10 cellular contexts compared by ENCODE assay signal in the genomic region with DNA sequence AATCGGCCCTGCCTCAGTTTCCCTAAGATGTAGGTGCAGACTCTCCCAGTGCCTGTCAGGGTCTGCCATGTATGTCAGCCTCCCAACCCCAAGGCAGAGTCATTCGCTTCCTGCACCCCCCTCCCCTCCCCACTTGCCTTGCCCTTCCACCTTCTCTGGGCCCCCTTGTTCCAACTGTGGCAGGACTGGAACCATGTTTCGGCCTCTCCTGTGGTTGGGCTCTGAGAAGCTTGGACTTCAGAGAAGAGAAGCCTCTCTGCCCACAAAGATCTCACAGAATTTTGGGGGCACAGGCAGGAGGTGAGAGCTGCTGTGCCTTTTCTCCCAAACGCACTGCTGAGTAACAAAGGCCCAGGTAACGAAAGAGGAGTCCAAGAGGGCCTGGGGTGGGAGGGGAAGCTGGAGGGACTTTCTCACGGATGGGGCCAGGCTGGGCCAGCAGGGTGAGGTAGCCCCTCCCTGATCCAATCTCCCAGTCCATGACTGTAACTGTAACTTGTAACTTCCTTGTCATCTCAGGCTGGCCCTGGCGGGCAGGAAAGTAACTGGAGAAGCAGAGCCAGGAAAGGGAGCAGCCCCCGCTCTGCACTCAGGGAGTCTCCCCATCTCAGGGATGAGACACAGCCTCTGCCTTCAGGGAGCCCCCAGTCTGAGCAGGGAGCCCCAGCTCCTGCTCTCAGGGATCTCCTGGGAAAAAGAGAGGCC. TPM values are rescaled to one million over a fixed set of nuclear protein-coding genes. Genes with fewer than 3 reads are reported as not detected.
DNase-seq lines count a peak whose midpoint lies in the region; ATAC-seq and TF ChIP-seq lines count a peak whose summit lies in the region.
"Had no signal": no experiment of that assay in that cellular context is flagged by ENCODE, and none has a peak within 500 bp of the region (broad histone marks: within the 10 kb centered on the region; RNA-seq: fewer than 3 reads in every experiment).

No MANE protein-coding gene starts in this region.

- H3K27ac ChIP-seq in Panc1 (ENCODE audit: low read length), result peak overlapping the region; percentile 95

- intact Hi-C loops in Panc1 (cut with micrococcal nuclease; ENCODE audit: unreplicated experiment), result loop anchor here (10.0 kb wide), 1 partner anchor 171 kb away; a partner anchor contains a TSS

- CTCF ChIA-PET in Panc1 (lab: Charles Lee), result interaction anchor here (0.7 to 1.6 kb wide), 3 partner anchors 9 to 74 kb away, joined by 5 to 14 read pairs (median 12); no protein-coding TSS in a partner anchor

- no TSS peak for BruUV-seq in Panc1 (replicated peaks; lab: Mats Ljungman, UMichigan)

- POLR2A ChIA-PET in Panc1 (lab: Charles Lee), result interaction anchor here (0.6 kb wide), 1 partner anchor 15 kb away, joined by 4 read pairs; no protein-coding TSS in a partner anchor

- H3K36me3 ChIP-seq in Panc1 (ENCODE audit: control insufficient read depth, insufficient read depth, low read length), result no peaks in the 10 kb centered on the region
- H3K36me3 ChIP-seq in iPS-15b (ENCODE audit: control insufficient read depth, insufficient read depth, low read length), result peaks cover 7% of the 10 kb centered on the region

- H3K9ac ChIP-seq in iPS-15b (ENCODE audit: low read depth, low read length), result no peak overlapping the region

- peak; percentile 22 for DNase-seq in CD1c-positive myeloid dendritic cell (ENCODE audit: extremely low spot score)
- no peak for DNase-seq in Panc1 (ENCODE audit: low read depth, low spot score)
- DNase-seq in NCI-H226, result no peak
- DNase-seq in NCI-H1436 (lab: John Stamatoyannopoulos, UW), result no peak
- DNase-seq: activated gamma-delta T cell; NCI-H2029 treated with DMSO at 0.1 percent for 48 hours; stimulated activated CD4-positive, alpha-beta T cell treated with anti-CD3 and anti-CD28 coated beads, Interleukin-12 subunit alpha, Interleukin-12 subunit beta, amount 100 ng/mL, for 4 hours had no signal

- peak overlapping the region in 1 of 2 experiments; percentile 18; a peak in 1 of 4 replicates for H3K4me3 ChIP-seq in Panc1 (ENCODE audit: low read depth in 2 of 2, low read length in 2 of 2)
- peak overlapping the region; percentile 49 for H3K4me3 ChIP-seq in iPS-15b (ENCODE audit: low read depth, low read length)
- H3K4me3 ChIP-seq: lung had no signal

- in situ Hi-C loops in Panc1 (cut with HindIII; ENCODE audit: low pct_unique_long_range_greater_than_20kb, low sequenced_read_pairs), result no loop called here

- H3K4me1 ChIP-seq in Panc1 (ENCODE audit: control insufficient read depth, insufficient read depth, low read length), result peaks cover 79% of the 10 kb centered on the region
- peaks cover 37% of the 10 kb centered on the region for H3K4me1 ChIP-seq in iPS-15b (ENCODE audit: control insufficient read depth, insufficient read depth, low read length)

- TF ChIP-seq CTCF in Panc1 (IDR thresholded peaks at IDR 0.05), result no peak

- H3K9me3 ChIP-seq in Panc1 (ENCODE audit: control insufficient read depth, insufficient read depth, low read depth, low read length), result no peaks in the 10 kb centered on the region
- H3K9me3 ChIP-seq in iPS-15b (ENCODE audit: control insufficient read depth, insufficient read depth, low read length), result no peaks in the 10 kb centered on the region

- H3K27me3 ChIP-seq in Panc1 (ENCODE audit: control insufficient read depth, insufficient read depth, low read length) (no peaks in the 10 kb centered on the region), iPS-15b (ENCODE audit: control insufficient read depth, insufficient read depth, low read length) (no peaks in the 10 kb centered on the region)

- ATAC-seq in Panc1, result peak; percentile 44
- ATAC-seq in GM19324 (IDR thresholded peaks at IDR 0.05; ENCODE audit: low FRiP score, unreplicated experiment), result no peak

RNA-seq across cellular contexts. Expression of a gene that starts 11.4 kb away (rescaled TPM):
- 1,115 TPM for total RNA-seq in Panc1 (2021; ENCODE audit: unreplicated experiment)
- polyA plus RNA-seq in Panc1 (2012; ENCODE audit: insufficient read length), result 1,502 TPM

RNA-seq across cellular contexts. Expression of a gene that starts 16.8 kb away (rescaled TPM):
- 56.3 TPM for total RNA-seq in Panc1 (2021; ENCODE audit: unreplicated experiment)
- polyA plus RNA-seq in Panc1 (2012; ENCODE audit: insufficient read length), result 61.1 TPM

RNA-seq across cellular contexts. Expression of a gene that starts 34.3 kb away (rescaled TPM):
- 32.8 TPM for total RNA-seq in Panc1 (2021; ENCODE audit: unreplicated experiment)
- 37.7 TPM for polyA plus RNA-seq in Panc1 (2012; ENCODE audit: insufficient read length)

RNA-seq across cellular contexts. Expression of a gene that starts 34.6 kb away (rescaled TPM):
- 40.6 TPM for total RNA-seq in Panc1 (2021; ENCODE audit: unreplicated experiment)
- 26.9 TPM for polyA plus RNA-seq in Panc1 (2012; ENCODE audit: insufficient read length)

RNA-seq across cellular contexts. Expression of a gene that starts 46.9 kb away (rescaled TPM):
- 80.4 TPM for total RNA-seq in Panc1 (2021; ENCODE audit: unreplicated experiment)
- 109 TPM for polyA plus RNA-seq in Panc1 (2012; ENCODE audit: insufficient read length)
